Comparison of ENCODE assay signal across 24 cellular contexts in genomic region chr19:32471811-32472210, GRCh38.
"Had no signal": no experiment of that assay in that cellular context is flagged by ENCODE, and none has a peak within 500 bp of the region (broad histone marks: within the 10 kb centered on the region; RNA-seq: fewer than 3 reads in every experiment).

No MANE protein-coding gene starts in this region.

- H3K9me3 Mint-ChIP-seq: dendritic cell treated with granulocyte-macrophage colony-stimulating factor and Interleukin-4, amounts not matched to agents 40 ng/mL and 50 ng/mL, for 4 days; endodermal cell; immature natural killer cell; naive thymus-derived CD8-positive, alpha-beta T cell; stimulated activated effector memory CD8-positive, alpha-beta T cell treated with anti-CD3 and anti-CD28 coated beads, Interleukin-12 subunit alpha, Interleukin-12 subunit beta, amount 100 ng/mL, for 72 hours; type B pancreatic cell had no signal

- H3K27ac ChIP-seq: colonic mucosa, epithelial cell of prostate, gastrocnemius medialis, hepatocyte, lower lobe of right lung, ovary, psoas muscle, sigmoid colon, stomach, tibial artery had no signal

- H3K27me3 ChIP-seq: colonic mucosa, gastrocnemius medialis, heart left ventricle, hepatocyte, ovary, sigmoid colon, stomach, tibial artery had no signal

- H3K79me2 ChIP-seq: hepatocyte had no signal

- H3K27ac Mint-ChIP-seq: dendritic cell treated with granulocyte-macrophage colony-stimulating factor and Interleukin-4, amounts not matched to agents 40 ng/mL and 50 ng/mL, for 4 days; endodermal cell; immature natural killer cell; naive thymus-derived CD8-positive, alpha-beta T cell; stimulated activated effector memory CD8-positive, alpha-beta T cell treated with anti-CD3 and anti-CD28 coated beads, Interleukin-12 subunit alpha, Interleukin-12 subunit beta, amount 100 ng/mL, for 72 hours; type B pancreatic cell had no signal

- H3K4me3 ChIP-seq: colonic mucosa, gastrocnemius medialis, heart left ventricle, hepatocyte, lower lobe of right lung, ovary, psoas muscle, sigmoid colon, stomach, tibial artery had no signal

- H3K4me3 Mint-ChIP-seq: dendritic cell treated with granulocyte-macrophage colony-stimulating factor and Interleukin-4, amounts not matched to agents 40 ng/mL and 50 ng/mL, for 4 days; endodermal cell; immature natural killer cell; naive thymus-derived CD8-positive, alpha-beta T cell; stimulated activated effector memory CD8-positive, alpha-beta T cell treated with anti-CD3 and anti-CD28 coated beads, Interleukin-12 subunit alpha, Interleukin-12 subunit beta, amount 100 ng/mL, for 72 hours; type B pancreatic cell had no signal

- ATAC-seq: esophagus mucosa; gastrocnemius medialis; naive thymus-derived CD8-positive, alpha-beta T cell; psoas muscle; stimulated activated effector memory CD8-positive, alpha-beta T cell treated with anti-CD3 and anti-CD28 coated beads, Interleukin-12 subunit alpha, Interleukin-12 subunit beta, amount 100 ng/mL, for 72 hours had no signal

- H3K4me1 ChIP-seq: colonic mucosa, gastrocnemius medialis, heart left ventricle, psoas muscle, sigmoid colon, stomach, tibial artery had no signal

- H3K4me1 Mint-ChIP-seq: endodermal cell; immature natural killer cell; naive thymus-derived CD8-positive, alpha-beta T cell; stimulated activated effector memory CD8-positive, alpha-beta T cell treated with anti-CD3 and anti-CD28 coated beads, Interleukin-12 subunit alpha, Interleukin-12 subunit beta, amount 100 ng/mL, for 72 hours had no signal

- H2AFZ ChIP-seq: hepatocyte had no signal

- H3K4me2 ChIP-seq: hepatocyte had no signal

- DNase-seq: colonic mucosa; effector CD8-positive, alpha-beta T cell; endodermal cell; foreskin fibroblast; gastrocnemius medialis; immature natural killer cell; lower lobe of right lung; naive thymus-derived CD8-positive, alpha-beta T cell; occipital lobe; ovary; sigmoid colon; stimulated activated CD4-positive, alpha-beta T cell treated with anti-CD3 and anti-CD28 coated beads, Interleukin-2, amount 100 ng/mL, for 24 hours; stimulated activated CD4-positive, alpha-beta T cell treated with anti-CD3 and anti-CD28 coated beads, Interleukin-4, amount 100 ng/mL, for 24 hours; stimulated activated naive CD4-positive, alpha-beta T cell treated with Interleukin-2 at 50 U/mL for 16 hours; stomach; tibial artery had no signal

- H3K36me3 ChIP-seq: colonic mucosa, gastrocnemius medialis, ovary had no signal

- H3K27me3 Mint-ChIP-seq: dendritic cell treated with granulocyte-macrophage colony-stimulating factor and Interleukin-4, amounts not matched to agents 40 ng/mL and 50 ng/mL, for 4 days; naive thymus-derived CD8-positive, alpha-beta T cell; type B pancreatic cell had no signal

- H3K9me3 ChIP-seq: colonic mucosa, gastrocnemius medialis, heart left ventricle, lower lobe of right lung, ovary, psoas muscle, sigmoid colon, stomach, tibial artery had no signal
